In genomic region chr11:118886681-118887111, GRCh38 we compare ENCODE assay signal across 12 cellular contexts. TPM values are rescaled to one million over a fixed set of nuclear protein-coding genes. Genes with fewer than 3 reads are reported as not detected.
DNase-seq lines count a peak whose midpoint lies in the region; ATAC-seq, FAIRE-seq and TF ChIP-seq lines count a peak whose summit lies in the region.
"Had no signal": no experiment of that assay in that cellular context is flagged by ENCODE, and none has a peak within 500 bp of the region (broad histone marks: within the 10 kb centered on the region; RNA-seq: fewer than 3 reads in every experiment).

No MANE protein-coding gene starts in this region.

- H2AFZ ChIP-seq in GM12878 (ENCODE audit: control insufficient read depth, low read depth, low read length) = no peak overlapping the region
- no peak overlapping the region for H2AFZ ChIP-seq in smooth muscle cell (ENCODE audit: low read depth)

- no peak overlapping the region for H3K27ac ChIP-seq in GM12878 (ENCODE audit: control insufficient read depth, insufficient read depth)
- H3K27ac ChIP-seq in smooth muscle cell (ENCODE audit: low read depth) = peak overlapping the region; percentile 93

- H3K36me3 ChIP-seq in GM12878 (ENCODE audit: control insufficient read depth in 2 of 2, insufficient read depth in 2 of 2, low read length in 1 of 2) (no peaks in the 10 kb centered on the region), smooth muscle cell (ENCODE audit: low read depth) (no peaks in the 10 kb centered on the region)
- H3K36me3 ChIP-seq: heart right ventricle had no signal

- CTCF ChIA-PET in GM12878 (lab: Yijun Ruan, JAX) = interaction anchor here (1.7 to 1.9 kb wide), 3 partner anchors 9 to 196 kb away, joined by 8 to 11 read pairs (median 10); no protein-coding TSS in a partner anchor

- peaks cover 3 to 7% of the 10 kb centered on the region in 2 experiments; a peak in 3 of 4 replicates for H3K27me3 ChIP-seq in GM12878 (replicated peaks in 1 of 2; ENCODE audit: control insufficient read depth in 2 of 2, insufficient read depth in 2 of 2, low read length in 1 of 2)
- no peaks in the 10 kb centered on the region for H3K27me3 ChIP-seq in smooth muscle cell (ENCODE audit: low read depth)
- H3K27me3 ChIP-seq: heart right ventricle had no signal

- TF ChIP-seq CTCF in GM12878 (IDR thresholded peaks at IDR 0.05 in 2 of 3, conservative IDR thresholded peaks at IDR 0.05 in 1 of 3; ENCODE audit: control insufficient read depth in 2 of 3, extremely low read depth in 1 of 3, insufficient read depth in 1 of 3, low read depth in 3 of 3, low read length in 3 of 3) (no peak), smooth muscle cell (IDR thresholded peaks at IDR 0.05; ENCODE audit: borderline replicate concordance, insufficient read depth, poor library complexity, severe bottlenecking) (no peak)

- DNase-seq in GM12878 (ENCODE audit: low read depth, low spot score) (no peak), smooth muscle cell (lab: John Stamatoyannopoulos, UW; ENCODE audit: unreplicated experiment) (no peak), iPS-NIHi7 (ENCODE audit: extremely low spot score) (no peak), LoVo (ENCODE audit: low spot score) (no peak), occipital lobe (lab: John Stamatoyannopoulos, UW) (no peak), NCI-H82 (lab: John Stamatoyannopoulos, UW) (no peak)
- DNase-seq: activated CD8-positive, alpha-beta memory T cell treated with anti-CD3 and anti-CD28 coated beads, Interleukin-2, amount 50 U/mL, for 4 hours; heart right ventricle; NCI-H1694 treated with DMSO at 0.1 percent for 48 hours had no signal

- in situ Hi-C loops in GM12878 (cut with MboI) = no loop called here

- no TSS peak for BruUV-seq in GM12878 (replicated peaks; lab: Mats Ljungman, UMichigan)

- no peak for TF ChIP-seq POLR2A in GM12878 (IDR thresholded peaks at IDR 0.05; ENCODE audit: low read depth, low read length)

- peak overlapping the region; percentile 59 for H3K4me2 ChIP-seq in GM12878 (ENCODE audit: control insufficient read depth, insufficient read depth)
- peak overlapping the region; percentile 79 for H3K4me2 ChIP-seq in smooth muscle cell

- no peak for TF ChIP-seq RAD21 in GM12878 (IDR thresholded peaks at IDR 0.05; ENCODE audit: insufficient read depth, low read depth, low read length)

- SMC1A ChIA-PET in GM12878 (lab: Charles Lee; ENCODE audit: uncharacterized antibody, unreplicated experiment) = interaction anchor here (0.7 to 1.6 kb wide), 8 partner anchors 17 to 116 kb away, joined by 3 to 7 read pairs (median 3); no protein-coding TSS in a partner anchor

- no peaks in the 10 kb centered on the region for H3K79me2 ChIP-seq in GM12878 (ENCODE audit: control insufficient read depth, insufficient read depth, low read length)
- H3K79me2 ChIP-seq in smooth muscle cell (ENCODE audit: low read depth) = no peaks in the 10 kb centered on the region

- WGBS in GM12878 (ENCODE audit: insufficient coverage, insufficient replicate concordance, low lambda C conversion rate, missing lambda C conversion rate) = 30% methylated on average over 8 of the region's 8 CpGs
- 95% methylated on average over 8 of the region's 8 CpGs for WGBS in smooth muscle cell (ENCODE audit: low lambda C conversion rate)

- TF ChIP-seq EP300 in GM12878 (IDR thresholded peaks at IDR 0.05; ENCODE audit: borderline replicate concordance in 1 of 2, control insufficient read depth in 1 of 2, low read depth in 2 of 2, low read length in 2 of 2) = peak in 1 of 2 experiments; percentile 58; a peak in 2 of 4 replicates

- FAIRE-seq in GM12878 (lab: Jason Lieb, UNC) = no peak

- POLR2A ChIA-PET in GM12878 (lab: Charles Lee) = interaction anchor here (1.1 to 2.2 kb wide), 7 partner anchors 8 to 97 kb away, joined by 3 to 17 read pairs (median 4); no protein-coding TSS in a partner anchor

- H3K4me1 ChIP-seq in GM12878 (ENCODE audit: control insufficient read depth, insufficient read depth, low read length) (peaks cover 43% of the 10 kb centered on the region), smooth muscle cell (ENCODE audit: low read depth) (peaks cover 12% of the 10 kb centered on the region)

- intact Hi-C loops in GM12878 (cut with micrococcal nuclease; ENCODE audit: unreplicated experiment) = no loop called here

- RAD21 ChIA-PET in GM12878 (lab: Charles Lee; ENCODE audit: unreplicated experiment) = interaction anchor here (1.0 to 4.8 kb wide), 10 partner anchors 10 to 115 kb away, joined by 3 to 66 read pairs (median 4); partner anchors contain the start of gene DDX6

- no peaks in the 10 kb centered on the region for H3F3A ChIP-seq in smooth muscle cell (ENCODE audit: low read depth)

- no peak overlapping the region for H3K4me3 ChIP-seq in GM12878
- no peak overlapping the region for H3K4me3 ChIP-seq in smooth muscle cell
- H3K4me3 ChIP-seq: heart right ventricle had no signal

- H3K9me3 ChIP-seq in GM12878 (replicated peaks; ENCODE audit: control insufficient read depth, insufficient read depth, low read length) (no peaks in the 10 kb centered on the region), smooth muscle cell (replicated peaks; ENCODE audit: low read depth) (no peaks in the 10 kb centered on the region)
- H3K9me3 ChIP-seq: heart right ventricle had no signal

- H4K20me1 ChIP-seq in GM12878 (ENCODE audit: control insufficient read depth, insufficient read depth) (no peaks in the 10 kb centered on the region), smooth muscle cell (ENCODE audit: low read depth) (no peaks in the 10 kb centered on the region)

- ATAC-seq in GM18511 (IDR thresholded peaks at IDR 0.05; ENCODE audit: unreplicated experiment) (peak; percentile 59), HG03095 (IDR thresholded peaks at IDR 0.05; ENCODE audit: unreplicated experiment) (peak; percentile 51), GM12878 (peak; percentile 71)

- H3K9ac ChIP-seq in GM12878 (ENCODE audit: control insufficient read depth, insufficient read depth, low read length) = no peak overlapping the region
- H3K9ac ChIP-seq in smooth muscle cell (ENCODE audit: low read depth) = no peak overlapping the region

TF ChIP-seq in GM12878, 131 proteins besides CTCF, POLR2A, EP300 and RAD21 (continues in another document):
- TF ChIP-seq FOS (IDR thresholded peaks at IDR 0.05; ENCODE audit: borderline replicate concordance, extremely low read depth, insufficient read length) (no peak), YY1 (IDR thresholded peaks at IDR 0.05; ENCODE audit: low read depth, low read length) (no peak), ELK1 (IDR thresholded peaks at IDR 0.05; ENCODE audit: low read depth, low read length) (no peak), JUNB (IDR thresholded peaks at IDR 0.05) (no peak), POU2F2 (IDR thresholded peaks at IDR 0.05; ENCODE audit: borderline replicate concordance, low read depth, low read length) (no peak), PAX8 (IDR thresholded peaks at IDR 0.05) (no peak), RCOR1 (conservative IDR thresholded peaks at IDR 0.05; ENCODE audit: low read depth, low read length) (no peak)

RNA-seq across cellular contexts. Expression of gene CXCR5, which starts 3.0 kb away (rescaled TPM):
- total RNA-seq in GM12878 (2013; cell fraction: nucleolus; rRNA removed) = 2.3 and 2.7 TPM in 2 replicates
- total RNA-seq in GM12878 (2014; rRNA removed) = 0.27 and 0.56 TPM in 2 replicates
- 0.18 and 0.22 TPM in 2 replicates for total RNA-seq in GM12878 (2014; rRNA removed; fragmentation: Illumina TruSeq; extraction: Trizol)
- total RNA-seq in GM12878 (2021) = 0.44 and 0.45 TPM in 2 replicates
- polyA plus RNA-seq in GM12878 (2011; ENCODE audit: low read depth) = 1.7 TPM
- 0.10 and 0.14 TPM in 2 replicates for polyA plus RNA-seq in GM12878 (2011; rRNA removed)
- 0.36 and 0.43 TPM in 2 replicates for polyA plus RNA-seq in GM12878 (2011; cell fraction: cytosol; rRNA removed)
- 0.38 and 0.45 TPM in 2 replicates for polyA plus RNA-seq in GM12878 (2011; cell fraction: nucleus; rRNA removed)
- polyA plus RNA-seq in GM12878 (2012) = 3.2 and 3.5 TPM in 2 replicates
- 0.06 and 0.15 TPM in 2 replicates for polyA plus RNA-seq in GM12878 (2014; fragmentation: Illumina TruSeq; extraction: Trizol)
- polyA plus RNA-seq in GM12878 (2014; fragmentation: Nextera tagmentation; extraction: Ambion mirVana) = under 1 TPM; 0.03 to 0.11 TPM
- polyA plus RNA-seq in GM12878 (2014; rRNA removed) = 0.15 and 0.28 TPM in 2 replicates
- under 1 TPM; 0.44 to 0.63 TPM for polyA plus RNA-seq in GM12878 (2016; fragmentation: Nextera tagmentation; extraction: Ambion mirVana)
- 0.59 and 0.88 TPM in 2 replicates for polyA minus RNA-seq in GM12878 (2011; rRNA and poly(A)+ RNA removed)
- polyA minus RNA-seq in GM12878 (2011; cell fraction: cytosol; rRNA and poly(A)+ RNA removed) = 0.21 TPM in 1 of 2 replicates, not detected in the other
- polyA minus RNA-seq in GM12878 (2011; cell fraction: nucleus; rRNA and poly(A)+ RNA removed) = 0.36 and 0.38 TPM in 2 replicates
- not detected in 2 replicates for total RNA-seq in smooth muscle cell
- 1.6 TPM in 1 of 2 replicates, not detected in the other for polyA plus RNA-seq in smooth muscle cell
- not detected for total RNA-seq in occipital lobe
- total RNA-seq: temporal lobe had no signal

RNA-seq across cellular contexts. Expression of gene BCL9L, which starts 39.0 kb away (rescaled TPM):
- 9.2 and 11.3 TPM in 2 replicates for total RNA-seq in GM12878 (2013; cell fraction: nucleolus; rRNA removed)
- 1.5 and 1.9 TPM in 2 replicates for total RNA-seq in GM12878 (2014; rRNA removed)
- 0.92 and 1.9 TPM in 2 replicates for total RNA-seq in GM12878 (2014; rRNA removed; fragmentation: Illumina TruSeq; extraction: Trizol)
- 15.9 and 18.4 TPM in 2 replicates for total RNA-seq in GM12878 (2021)
- polyA plus RNA-seq in GM12878 (2011; ENCODE audit: low read depth) = 2.2 TPM
- polyA plus RNA-seq in GM12878 (2011; rRNA removed) = 0.67 and 0.84 TPM in 2 replicates
- polyA plus RNA-seq in GM12878 (2011; cell fraction: cytosol; rRNA removed) = 0.78 and 1.1 TPM in 2 replicates
- 4.7 and 6.3 TPM in 2 replicates for polyA plus RNA-seq in GM12878 (2011; cell fraction: nucleus; rRNA removed)
- 8.6 and 8.9 TPM in 2 replicates for polyA plus RNA-seq in GM12878 (2012)
- polyA plus RNA-seq in GM12878 (2014; fragmentation: Illumina TruSeq; extraction: Trizol) = 1.1 and 6.0 TPM in 2 replicates
- under 1 TPM; 0.04 to 0.11 TPM for polyA plus RNA-seq in GM12878 (2014; fragmentation: Nextera tagmentation; extraction: Ambion mirVana)
- 6.1 and 8.0 TPM in 2 replicates for polyA plus RNA-seq in GM12878 (2014; rRNA removed)
- under 1 TPM; 0.53 to 0.87 TPM for polyA plus RNA-seq in GM12878 (2016; fragmentation: Nextera tagmentation; extraction: Ambion mirVana)
- polyA minus RNA-seq in GM12878 (2011; rRNA and poly(A)+ RNA removed) = 0.59 and 3.8 TPM in 2 replicates
- 3.3 and 4.4 TPM in 2 replicates for polyA minus RNA-seq in GM12878 (2011; cell fraction: cytosol; rRNA and poly(A)+ RNA removed)
- polyA minus RNA-seq in GM12878 (2011; cell fraction: nucleus; rRNA and poly(A)+ RNA removed) = 3.7 and 7.4 TPM in 2 replicates
- 10.5 and 10.8 TPM in 2 replicates for total RNA-seq in smooth muscle cell
- polyA plus RNA-seq in smooth muscle cell = 11.4 and 19.0 TPM in 2 replicates
- 11.5 TPM for total RNA-seq in occipital lobe
